Comparison of ENCODE assay signal across 23 cellular contexts in the genomic region with DNA sequence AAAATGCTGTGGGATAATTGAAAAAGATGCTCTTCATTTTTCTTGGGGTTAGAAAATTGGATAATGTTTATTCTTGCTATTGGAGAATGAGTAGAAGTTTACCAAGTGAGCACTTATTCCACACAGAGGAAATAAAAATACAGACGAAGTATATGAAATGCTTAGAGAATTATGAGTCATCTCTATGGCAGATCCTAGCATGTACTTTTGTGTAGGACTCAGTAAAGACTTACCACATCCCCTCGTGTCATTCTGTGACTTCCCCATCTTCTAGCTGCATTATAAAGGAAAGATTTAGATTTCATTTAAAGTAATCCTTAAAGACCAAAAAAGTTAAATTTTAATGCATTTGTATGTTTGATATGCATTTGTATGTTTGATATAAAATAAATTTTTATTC.
"Had no signal": no experiment of that assay in that cellular context is flagged by ENCODE, and none has a peak within 500 bp of the region (broad histone marks: within the 10 kb centered on the region; RNA-seq: fewer than 3 reads in every experiment).

No MANE protein-coding gene starts in this region.

- ATAC-seq: activated CD4-positive, CD25-positive, alpha-beta regulatory T cell treated with anti-CD3 and anti-CD28 coated beads, Interleukin-2, amount 50 U/mL, for 24 hours; body of pancreas; naive thymus-derived CD4-positive, alpha-beta T cell; right lobe of liver had no signal

- DNase-seq: activated CD4-positive, alpha-beta T cell treated with anti-CD3 and anti-CD28 coated beads for 48 hours; activated CD4-positive, alpha-beta T cell treated with anti-CD3 and anti-CD28 coated beads, Interleukin-2, amount 50 U/mL, for 48 hours; activated CD8-positive, alpha-beta memory T cell treated with anti-CD3 and anti-CD28 coated beads for 24 hours; activated effector memory CD4-positive, alpha-beta T cell treated with Interleukin-2 at 50 U/mL for 16 hours; activated naive CD4-positive, alpha-beta T cell treated with Interleukin-2 at 50 U/mL for 16 hours; anterior cingulate cortex; body of pancreas; dorsolateral prefrontal cortex; effector memory CD4-positive, alpha-beta T cell; head of caudate nucleus; hippocampal formation; immature natural killer cell; midbrain; naive thymus-derived CD4-positive, alpha-beta T cell; ovary; right lobe of liver; stimulated activated CD4-positive, alpha-beta T cell treated with anti-CD3 and anti-CD28 coated beads, Interleukin-4, amount 100 ng/mL, for 1 hour; T-helper 9 cell; WERI-Rb-1 had no signal

- H3K9me3 ChIP-seq: body of pancreas, ovary, right lobe of liver, thoracic aorta, vagina had no signal

- H3K36me3 ChIP-seq: ovary, right lobe of liver, thoracic aorta, vagina, WERI-Rb-1 had no signal

- H3K27ac ChIP-seq: body of pancreas, coronary artery, dorsolateral prefrontal cortex, ovary, right lobe of liver, thoracic aorta, vagina, WERI-Rb-1 had no signal

- H3K4me3 ChIP-seq: body of pancreas, coronary artery, dorsolateral prefrontal cortex, ovary, right lobe of liver, thoracic aorta, vagina had no signal

- H3K4me1 ChIP-seq: body of pancreas, right lobe of liver, vagina had no signal

- H3K27me3 ChIP-seq: body of pancreas, dorsolateral prefrontal cortex, ovary, right lobe of liver, vagina had no signal
